Comparison of ENCODE assay signal across 15 cellular contexts in the genomic region with DNA sequence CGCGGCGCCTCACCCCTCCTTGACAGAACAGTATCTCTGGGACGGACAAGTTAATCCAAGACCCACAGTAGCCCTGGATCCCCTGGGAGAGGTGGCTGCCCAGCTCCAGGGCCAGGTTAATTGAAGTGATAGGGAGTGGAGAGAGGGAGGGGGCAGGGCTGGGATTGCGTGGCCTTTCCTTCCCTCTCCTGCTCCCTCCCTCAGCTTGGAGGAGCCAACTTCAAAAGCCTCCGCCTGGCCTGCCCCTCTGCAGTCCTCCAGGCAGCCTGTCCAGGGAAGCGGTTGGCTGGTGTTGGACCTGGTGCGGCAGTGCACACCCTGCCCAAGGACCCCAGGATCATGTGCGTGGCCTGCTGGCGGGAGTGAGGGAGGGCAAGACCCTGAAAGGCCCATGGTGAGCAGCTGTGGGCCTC. TPM values are rescaled to one million over a fixed set of nuclear protein-coding genes. Genes with fewer than 3 reads are reported as not detected.
DNase-seq lines count a peak whose midpoint lies in the region; ATAC-seq, FAIRE-seq and TF ChIP-seq lines count a peak whose summit lies in the region.
"Had no signal": no experiment of that assay in that cellular context is flagged by ENCODE, and none has a peak within 500 bp of the region (broad histone marks: within the 10 kb centered on the region; RNA-seq: fewer than 3 reads in every experiment).

A gene with protein sequence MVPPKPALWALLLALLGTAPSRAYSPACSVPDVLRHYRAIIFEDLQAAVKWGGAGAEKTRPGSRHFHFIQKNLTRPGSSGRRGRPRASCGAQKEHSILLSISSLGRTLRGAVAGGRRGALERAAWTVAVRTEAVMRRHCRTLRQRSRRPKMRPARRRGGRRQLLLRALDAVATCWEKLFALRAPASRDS (plus strand): TSS at position 250 of the 413 bp plus-strand sequence. CDS start 142 bp downstream, at position 392.

- H3K79me2 ChIP-seq in endothelial cell of umbilical vein (ENCODE audit: control insufficient read depth, insufficient read depth, low read length): no peaks in the 10 kb centered on the region

- POLR2A ChIA-PET in CD4-positive, alpha-beta memory T cell (lab: Charles Lee; ENCODE audit: partially characterized antibody): interaction anchor here (0.9 to 1.2 kb wide), 3 partner anchors 55 to 84 kb away, joined by 3 to 5 read pairs (median 3); a partner anchor contains a TSS
- POLR2A ChIA-PET in activated B cell treated with CpG ODN at 0.5 μM for 24 hours (lab: Charles Lee) (no interaction called here), endothelial cell of umbilical vein (lab: Charles Lee) (no interaction called here)

- H3K9ac ChIP-seq in endothelial cell of umbilical vein (replicated peaks; ENCODE audit: extremely low read depth, insufficient read depth, low read length): no peak within 1 kb of the TSS

- peak within 1 kb of the TSS; percentile 54 for H3K27ac ChIP-seq in CD4-positive, alpha-beta memory T cell (ENCODE audit: low read depth, low read length)
- no peak within 1 kb of the TSS for H3K27ac ChIP-seq in endothelial cell of umbilical vein (ENCODE audit: insufficient read depth, low read depth, low read length)
- H3K27ac ChIP-seq: colonic mucosa, tibial nerve had no signal

- H3K9me1 ChIP-seq in endothelial cell of umbilical vein (replicated peaks; ENCODE audit: control insufficient read depth, extremely low read depth, insufficient read depth, low read length): no peaks in the 10 kb centered on the region

- peaks cover 12% of the 10 kb centered on the region for H3K36me3 ChIP-seq in CD4-positive, alpha-beta memory T cell (ENCODE audit: insufficient read depth, low read length)
- H3K36me3 ChIP-seq in endothelial cell of umbilical vein (ENCODE audit: control insufficient read depth in 2 of 2, extremely low read depth in 1 of 2, insufficient read depth in 2 of 2, low read length in 2 of 2): peaks cover 0 to 13% of the 10 kb centered on the region in 2 experiments

- H3K27me3 Mint-ChIP-seq in CD4-positive, alpha-beta memory T cell: no peaks in the 10 kb centered on the region
- H3K27me3 Mint-ChIP-seq in activated B cell treated with CpG ODN at 0.5 μM for 24 hours: peaks cover 8% of the 10 kb centered on the region

- no peak within 1 kb of the TSS for H2AFZ ChIP-seq in endothelial cell of umbilical vein (ENCODE audit: low read depth, low read length)

- intact Hi-C loops in CD4-positive, alpha-beta memory T cell (cut with micrococcal nuclease): loop anchor here (5.0 kb wide), 1 partner anchor 139 kb away; a partner anchor contains a TSS
- intact Hi-C loops in activated B cell treated with CpG ODN at 0.5 μM for 24 hours (cut with micrococcal nuclease) (loop anchor here (5.0 kb wide), 2 partner anchors 66 to 499 kb away; a partner anchor contains a TSS), endothelial cell of umbilical vein (cut with micrococcal nuclease) (no loop called here)

- no peak for DNase-seq in CD4-positive, alpha-beta memory T cell
- no peak for DNase-seq in GM12891 (ENCODE audit: insufficient read length, low spot score)
- DNase-seq in activated B cell treated with CpG ODN at 0.5 μM for 24 hours: no peak
- DNase-seq in endothelial cell of umbilical vein (ENCODE audit: low read depth, low spot score): no peak
- DNase-seq in RCC 7860 (ENCODE audit: low spot score): no peak
- DNase-seq in NCI-H146 treated with DMSO at 0.1 percent for 48 hours (lab: John Stamatoyannopoulos, UW; ENCODE audit: unreplicated experiment): no peak
- DNase-seq: colonic mucosa, KG1, NCI-H1694 treated with DMSO at 0.1 percent for 48 hours, NCI-H526 treated with DMSO at 0.1 percent for 48 hours, Right ventricle myocardium superior had no signal

- no peaks in the 10 kb centered on the region for H4K20me1 ChIP-seq in endothelial cell of umbilical vein (replicated peaks; ENCODE audit: control insufficient read depth, extremely low read depth, insufficient read depth, low read length)

- CTCF ChIA-PET in CD4-positive, alpha-beta memory T cell (lab: Charles Lee; ENCODE audit: partially characterized antibody): interaction anchor here (1.7 to 11.7 kb wide), 3 partner anchors 22 to 85 kb away, joined by 5 to 133 read pairs (median 84); a partner anchor contains a TSS
- CTCF ChIA-PET in activated B cell treated with CpG ODN at 0.5 μM for 24 hours (lab: Charles Lee): interaction anchor here (1.1 kb wide), 1 partner anchor 48 kb away, joined by 3 read pairs; a partner anchor contains a TSS
- CTCF ChIA-PET in endothelial cell of umbilical vein (lab: Charles Lee): interaction anchor here (7.5 kb wide), 1 partner anchor 20 kb away, joined by 412 read pairs; a partner anchor contains a TSS

- H3K27me3 ChIP-seq in CD4-positive, alpha-beta memory T cell (ENCODE audit: insufficient read depth, low read length): no peaks in the 10 kb centered on the region
- no peaks in the 10 kb centered on the region for H3K27me3 ChIP-seq in endothelial cell of umbilical vein (ENCODE audit: control insufficient read depth in 2 of 2, insufficient read depth in 2 of 2, low read length in 2 of 2)

- H3K4me3 ChIP-seq in CD4-positive, alpha-beta memory T cell (ENCODE audit: low read length in 2 of 2): no peak within 1 kb of the TSS
- no peak within 1 kb of the TSS for H3K4me3 ChIP-seq in endothelial cell of umbilical vein (replicated peaks in 1 of 3; ENCODE audit: insufficient read depth in 1 of 3, low read depth in 1 of 3, low read length in 3 of 3)
- H3K4me3 ChIP-seq: colonic mucosa, lung, tibial nerve had no signal

- peaks cover 62% of the 10 kb centered on the region for H3K4me1 ChIP-seq in CD4-positive, alpha-beta memory T cell (ENCODE audit: insufficient read depth, low read length)
- peaks cover 25% of the 10 kb centered on the region for H3K4me1 ChIP-seq in endothelial cell of umbilical vein (ENCODE audit: control insufficient read depth, extremely low read depth, insufficient read depth, low read length)

- no peak within 1 kb of the TSS for H3K4me2 ChIP-seq in endothelial cell of umbilical vein (ENCODE audit: insufficient read depth, low read length)

- no TSS peak for BruUV-seq in endothelial cell of umbilical vein (replicated peaks; lab: Mats Ljungman, UMichigan)

- no peak for TF ChIP-seq POLR2A in GM12891 (IDR thresholded peaks at IDR 0.05; ENCODE audit: low read depth, low read length)
- TF ChIP-seq POLR2A in endothelial cell of umbilical vein (IDR thresholded peaks at IDR 0.05; ENCODE audit: low read depth, low read length): no peak

- H3K4me3 Mint-ChIP-seq in CD4-positive, alpha-beta memory T cell: peak within 1 kb of the TSS in 7 of 8 donors; percentile 9 to 89 (median 60)
- H3K4me3 Mint-ChIP-seq in activated B cell treated with CpG ODN at 0.5 μM for 24 hours: no peak within 1 kb of the TSS

- H3K9me3 Mint-ChIP-seq in CD4-positive, alpha-beta memory T cell: no peaks in the 10 kb centered on the region
- H3K9me3 Mint-ChIP-seq in activated B cell treated with CpG ODN at 0.5 μM for 24 hours: no peaks in the 10 kb centered on the region

- H3K4me1 Mint-ChIP-seq in CD4-positive, alpha-beta memory T cell: peaks cover 13 to 55% (median 29%) of the 10 kb centered on the region in 4 donors
- peaks cover 12% of the 10 kb centered on the region for H3K4me1 Mint-ChIP-seq in activated B cell treated with CpG ODN at 0.5 μM for 24 hours

- peaks cover 14 to 21% of the 10 kb centered on the region in 2 donors for H3K36me3 Mint-ChIP-seq in CD4-positive, alpha-beta memory T cell
- peaks cover 36% of the 10 kb centered on the region for H3K36me3 Mint-ChIP-seq in activated B cell treated with CpG ODN at 0.5 μM for 24 hours (ENCODE audit: low read depth)

- no peak for ATAC-seq in activated B cell treated with CpG ODN at 0.5 μM for 24 hours (ENCODE audit: low read depth)
- no peak for ATAC-seq in HG03280 (IDR thresholded peaks at IDR 0.05; ENCODE audit: unreplicated experiment)
- no peak for ATAC-seq in activated CD4-positive, CD25-positive, alpha-beta regulatory T cell treated with anti-CD3 and anti-CD28 coated beads, Interleukin-2, amount 50 U/mL, for 24 hours

- dilution Hi-C loops in endothelial cell of umbilical vein (cut with MboI; ENCODE audit: extremely low pct_ligation_motif_present, low sequenced_read_pairs): no loop called here

- TF ChIP-seq CTCF in activated B cell treated with CpG ODN at 0.5 μM for 24 hours (IDR thresholded peaks at IDR 0.05) (no peak), endothelial cell of umbilical vein (IDR thresholded peaks at IDR 0.05; ENCODE audit: extremely low read depth in 1 of 2, insufficient read depth in 1 of 2, low read depth in 1 of 2, low read length in 2 of 2) (no peak)

- no peak for FAIRE-seq in GM12891 (lab: Jason Lieb, UNC)
- no peak for FAIRE-seq in endothelial cell of umbilical vein (lab: Jason Lieb, UNC)
- no peak for FAIRE-seq in RCC 7860 (lab: Jason Lieb, UNC)

- H3K27ac Mint-ChIP-seq in CD4-positive, alpha-beta memory T cell: peak within 1 kb of the TSS; percentile 74 to 88 (median 86)
- H3K27ac Mint-ChIP-seq in activated B cell treated with CpG ODN at 0.5 μM for 24 hours: peak within 1 kb of the TSS; percentile 30

- no peaks in the 10 kb centered on the region for H3K9me3 ChIP-seq in CD4-positive, alpha-beta memory T cell (ENCODE audit: control insufficient read depth in 1 of 2, low read length in 2 of 2)
- no peaks in the 10 kb centered on the region for H3K9me3 ChIP-seq in endothelial cell of umbilical vein (replicated peaks; ENCODE audit: control insufficient read depth, insufficient read depth, low read length)
- H3K9me3 ChIP-seq: colonic mucosa, tibial nerve had no signal

TF ChIP-seq in GM12891, 5 proteins besides CTCF, POLR2A, EP300 and RAD21 (continues in another document):
- TF ChIP-seq TAF1 (IDR thresholded peaks at IDR 0.05; ENCODE audit: low read depth, low read length): no peak
- TF ChIP-seq POU2F2 (IDR thresholded peaks at IDR 0.05; ENCODE audit: low read depth, low read length): no peak
- no peak for TF ChIP-seq SPI1 (IDR thresholded peaks at IDR 0.05; ENCODE audit: low read depth, low read length)

TF ChIP-seq in endothelial cell of umbilical vein, 7 proteins besides CTCF, POLR2A, EP300 and RAD21:
- TF ChIP-seq EZH2 (IDR thresholded peaks at IDR 0.05; ENCODE audit: borderline replicate concordance, low read depth, low read length, severe bottlenecking): no peak
- peak; percentile 1 for TF ChIP-seq POLR2AphosphoS5 (IDR thresholded peaks at IDR 0.05; ENCODE audit: insufficient read depth, low read depth, low read length)

RNA-seq across cellular contexts. Expression of the gene that starts here (rescaled TPM):
- total RNA-seq in CD4-positive, alpha-beta memory T cell: 1 to 10 TPM; 3.7 to 4.1 TPM
- under 1 TPM in 1 of 2 donors, not detected in 1; 0.22 TPM for polyA plus RNA-seq in CD4-positive, alpha-beta memory T cell
- 51.3 TPM for polyA plus RNA-seq in GM12891 (2012; ENCODE audit: low read depth, missing spikeins)
- total RNA-seq in activated B cell treated with CpG ODN at 0.5 μM for 24 hours: 1.6 and 2.2 TPM in 2 replicates
- total RNA-seq in endothelial cell of umbilical vein: 5.8 and 6.0 TPM in 2 replicates
- polyA plus RNA-seq in endothelial cell of umbilical vein: 2.8 and 4.5 TPM in 2 replicates
- 0.79 and 1.2 TPM in 2 replicates for polyA plus RNA-seq in endothelial cell of umbilical vein (2011; cell fraction: cytosol; rRNA removed)
- polyA plus RNA-seq in endothelial cell of umbilical vein (2011; cell fraction: nucleus; rRNA removed): 2.4 and 2.8 TPM in 2 replicates
- polyA plus RNA-seq in endothelial cell of umbilical vein (2012): 0.66 and 1.6 TPM in 2 replicates
- polyA minus RNA-seq in endothelial cell of umbilical vein: 1.0 and 1.5 TPM in 2 replicates
- polyA minus RNA-seq in endothelial cell of umbilical vein (2011; cell fraction: cytosol; rRNA and poly(A)+ RNA removed): 1.7 TPM
- 2.2 and 4.4 TPM in 2 replicates for polyA minus RNA-seq in endothelial cell of umbilical vein (2011; cell fraction: nucleus; rRNA and poly(A)+ RNA removed)
